Comparison of ENCODE assay signal across 8 cellular contexts in genomic region chr4:6988016-6988715, GRCh38. TPM values are rescaled to one million over a fixed set of nuclear protein-coding genes. Genes with fewer than 3 reads are reported as not detected.
DNase-seq lines count a peak whose midpoint lies in the region; ATAC-seq and TF ChIP-seq lines count a peak whose summit lies in the region.

No MANE protein-coding gene starts in this region.

- H3K79me2 ChIP-seq in MM.1S (ENCODE audit: low read length) = peaks cover 76% of the 10 kb centered on the region

- no peaks in the 10 kb centered on the region for H3K27me3 ChIP-seq in MM.1S (replicated peaks; ENCODE audit: insufficient read depth, low read length)

- H2AFZ ChIP-seq in MM.1S (ENCODE audit: low read length) = peak overlapping the region; percentile 59; the same call in 1 of the 2 replicates

- peak overlapping the region; percentile 85 for H3K9ac ChIP-seq in MM.1S (ENCODE audit: low read length)

- TF ChIP-seq CTCF in C4-2B (conservative IDR thresholded peaks at IDR 0.05) (no peak), MM.1S (IDR thresholded peaks at IDR 0.05; ENCODE audit: low read length) (no peak), coronary artery (IDR thresholded peaks at IDR 0.05) (no peak)

- H3K27ac Mint-ChIP-seq in naive thymus-derived CD8-positive, alpha-beta T cell = peak overlapping the region in 9 of 10 donors; percentile 10 to 96 (median 94)

- peak; percentile 69 for DNase-seq in MM.1S
- DNase-seq in coronary artery (ENCODE audit: low spot score) = no peak
- DNase-seq in naive thymus-derived CD8-positive, alpha-beta T cell = no peak
- no peak for DNase-seq in kidney glomerular epithelial cell (lab: John Stamatoyannopoulos, UW)
- DNase-seq in stimulated activated CD4-positive, alpha-beta T cell treated with anti-CD3 and anti-CD28 coated beads, Interleukin-4, amount 100 ng/mL, for 1 hour = no peak
- DNase-seq in mesenteric fat pad (ENCODE audit: low spot score) = no peak

- POLR2A ChIA-PET in naive thymus-derived CD8-positive, alpha-beta T cell (lab: Charles Lee) = interaction anchor here (0.7 to 3.3 kb wide), 8 partner anchors 14 to 306 kb away, joined by 3 to 66 read pairs (median 9); partner anchors contain the start of genes GRPEL1, TADA2B and TBC1D14

- H3K4me3 ChIP-seq in MM.1S (ENCODE audit: low read length) (peak overlapping the region; percentile 88), coronary artery (peak overlapping the region; percentile 87)

- H3K9me3 ChIP-seq in MM.1S (replicated peaks; ENCODE audit: insufficient read depth, low read length) = no peaks in the 10 kb centered on the region

- peaks cover 0 to 6% (median 6%) of the 10 kb centered on the region in 3 donors for H3K36me3 Mint-ChIP-seq in naive thymus-derived CD8-positive, alpha-beta T cell

- H3F3A ChIP-seq in MM.1S (ENCODE audit: insufficient read depth, low read length) = peaks cover 50% of the 10 kb centered on the region

- H3K4me1 Mint-ChIP-seq in naive thymus-derived CD8-positive, alpha-beta T cell = peaks cover 24 to 92% (median 78%) of the 10 kb centered on the region in 4 donors

- no peaks in the 10 kb centered on the region for H3K36me3 ChIP-seq in MM.1S (replicated peaks; ENCODE audit: insufficient read depth, low read length)

- ATAC-seq in naive thymus-derived CD8-positive, alpha-beta T cell = no peak
- no peak for ATAC-seq in activated CD4-positive, CD25-positive, alpha-beta regulatory T cell treated with anti-CD3 and anti-CD28 coated beads, Interleukin-2, amount 50 U/mL, for 24 hours

- peak overlapping the region; percentile 75 for H3K4me2 ChIP-seq in MM.1S (ENCODE audit: low read depth, low read length)

- no peaks in the 10 kb centered on the region for H3K9me2 ChIP-seq in MM.1S (replicated peaks; ENCODE audit: insufficient read depth, low read length)

- no peaks in the 10 kb centered on the region for H3K9me3 Mint-ChIP-seq in naive thymus-derived CD8-positive, alpha-beta T cell

- H3K27ac ChIP-seq in C4-2B (peak overlapping the region; percentile 87), MM.1S (ENCODE audit: low read length) (peak overlapping the region; percentile 86), coronary artery (peak overlapping the region in 1 of 2 donors; percentile 91)

- no peaks in the 10 kb centered on the region for H3K27me3 Mint-ChIP-seq in naive thymus-derived CD8-positive, alpha-beta T cell

- H4K20me1 ChIP-seq in MM.1S (ENCODE audit: insufficient read depth, low read length) = no peaks in the 10 kb centered on the region

- peak overlapping the region; percentile 92 to 100 (median 96) for H3K4me3 Mint-ChIP-seq in naive thymus-derived CD8-positive, alpha-beta T cell

- peaks cover 54% of the 10 kb centered on the region for H3K4me1 ChIP-seq in MM.1S (ENCODE audit: low read length)

RNA-seq across cellular contexts. Expression of gene TADA2B, which starts 55.0 kb away (rescaled TPM):
- 10 to 100 TPM; 50.5 to 55.2 TPM for total RNA-seq in naive thymus-derived CD8-positive, alpha-beta T cell
- 1 to 10 TPM; 2.6 to 4.8 (median 4.5) TPM for polyA plus RNA-seq in naive thymus-derived CD8-positive, alpha-beta T cell
- 21.4 TPM for total RNA-seq in mesenteric fat pad
